Comparison of ENCODE assay signal across 1 cellular context in the genomic region with DNA sequence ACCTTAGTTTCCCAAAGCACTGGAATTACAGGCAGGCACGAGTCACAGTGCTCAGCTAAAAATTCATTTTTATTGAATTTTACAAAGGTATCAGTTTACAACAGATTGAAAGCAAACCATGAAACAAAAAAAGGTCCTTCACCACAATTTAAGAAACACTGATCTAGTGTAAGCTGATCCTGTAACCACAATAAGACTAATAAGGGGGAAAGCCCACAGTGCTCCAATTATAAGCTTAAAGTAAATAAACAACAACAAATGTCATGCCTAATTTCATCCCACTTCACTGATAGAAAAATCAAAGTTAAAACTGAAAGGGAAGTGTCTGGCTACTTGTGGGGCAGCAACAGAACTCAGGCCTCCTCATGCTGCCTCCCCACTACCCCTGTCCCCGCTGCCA.
TF ChIP-seq lines count a peak whose summit lies in the region.

No MANE protein-coding gene starts in this region.

TF ChIP-seq in IMR-90, 13 proteins besides CTCF, POLR2A, EP300 and RAD21:
- TF ChIP-seq, protein P1, sequence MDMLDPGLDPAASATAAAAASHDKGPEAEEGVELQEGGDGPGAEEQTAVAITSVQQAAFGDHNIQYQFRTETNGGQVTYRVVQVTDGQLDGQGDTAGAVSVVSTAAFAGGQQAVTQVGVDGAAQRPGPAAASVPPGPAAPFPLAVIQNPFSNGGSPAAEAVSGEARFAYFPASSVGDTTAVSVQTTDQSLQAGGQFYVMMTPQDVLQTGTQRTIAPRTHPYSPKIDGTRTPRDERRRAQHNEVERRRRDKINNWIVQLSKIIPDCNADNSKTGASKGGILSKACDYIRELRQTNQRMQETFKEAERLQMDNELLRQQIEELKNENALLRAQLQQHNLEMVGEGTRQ (IDR thresholded peaks at IDR 0.05; ENCODE audit: low read depth, low read length): no peak
- TF ChIP-seq NFE2L2 (IDR thresholded peaks at IDR 0.05; ENCODE audit: low read depth, low read length): no peak
- TF ChIP-seq BHLHE40 (IDR thresholded peaks at IDR 0.05; ENCODE audit: low read depth, low read length): no peak
- no peak for TF ChIP-seq MAFK (IDR thresholded peaks at IDR 0.05; ENCODE audit: low read depth, low read length)
- TF ChIP-seq SMC3 (IDR thresholded peaks at IDR 0.05; ENCODE audit: low read depth, low read length): no peak
- no peak for TF ChIP-seq CEBPB (IDR thresholded peaks at IDR 0.05; ENCODE audit: low read depth, low read length)
- TF ChIP-seq RFX5 (IDR thresholded peaks at IDR 0.05; ENCODE audit: low read depth, low read length): no peak
- TF ChIP-seq MXI1 (IDR thresholded peaks at IDR 0.05; ENCODE audit: borderline replicate concordance, low read depth, low read length): no peak
- no peak for TF ChIP-seq RCOR1 (IDR thresholded peaks at IDR 0.05; ENCODE audit: insufficient replicate concordance, low read length)
- TF ChIP-seq, protein P2, sequence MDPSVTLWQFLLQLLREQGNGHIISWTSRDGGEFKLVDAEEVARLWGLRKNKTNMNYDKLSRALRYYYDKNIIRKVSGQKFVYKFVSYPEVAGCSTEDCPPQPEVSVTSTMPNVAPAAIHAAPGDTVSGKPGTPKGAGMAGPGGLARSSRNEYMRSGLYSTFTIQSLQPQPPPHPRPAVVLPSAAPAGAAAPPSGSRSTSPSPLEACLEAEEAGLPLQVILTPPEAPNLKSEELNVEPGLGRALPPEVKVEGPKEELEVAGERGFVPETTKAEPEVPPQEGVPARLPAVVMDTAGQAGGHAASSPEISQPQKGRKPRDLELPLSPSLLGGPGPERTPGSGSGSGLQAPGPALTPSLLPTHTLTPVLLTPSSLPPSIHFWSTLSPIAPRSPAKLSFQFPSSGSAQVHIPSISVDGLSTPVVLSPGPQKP (IDR thresholded peaks at IDR 0.05; ENCODE audit: borderline replicate concordance, low read depth, low read length): no peak
- no peak for TF ChIP-seq FOS (IDR thresholded peaks at IDR 0.05; ENCODE audit: low read depth, low read length)
- TF ChIP-seq CHD1 (IDR thresholded peaks at IDR 0.05; ENCODE audit: low read depth, low read length): no peak
- TF ChIP-seq MAZ (IDR thresholded peaks at IDR 0.05; ENCODE audit: borderline replicate concordance, low read depth, low read length): no peak
TF ChIP-seq in IMR-90: peak in this region for 0.
